Comparison of ENCODE assay signal across 8 cellular contexts in genomic region chr19:13951799-13952153, GRCh38.
DNase-seq lines count a peak whose midpoint lies in the region; ATAC-seq and TF ChIP-seq lines count a peak whose summit lies in the region.

No MANE protein-coding gene starts in this region.

- DNase-seq in GM12865 (ENCODE audit: low read depth) (no peak), choroid plexus epithelial cell (ENCODE audit: low read depth) (no peak), NCI-H524 treated with DMSO at 0.1 percent for 48 hours (lab: John Stamatoyannopoulos, UW) (no peak), amniotic stem cell (lab: John Stamatoyannopoulos, UW) (no peak), foreskin melanocyte (no peak), NCI-H128 (lab: John Stamatoyannopoulos, UW; ENCODE audit: unreplicated experiment) (no peak)

- TF ChIP-seq CTCF in GM12865 (IDR thresholded peaks at IDR 0.05; ENCODE audit: insufficient read depth, low read depth, low read length, missing control alignments) (no peak), choroid plexus epithelial cell (conservative IDR thresholded peaks at IDR 0.05; ENCODE audit: low read depth, low read length) (no peak), neutrophil (IDR thresholded peaks at IDR 0.05) (no peak)

- no peaks in the 10 kb centered on the region for H3K9me3 ChIP-seq in neutrophil

- peaks cover 27% of the 10 kb centered on the region for H3K36me3 ChIP-seq in neutrophil

- H3K27me3 ChIP-seq in neutrophil: no peaks in the 10 kb centered on the region

- H3K4me3 ChIP-seq in GM12865 (ENCODE audit: low read depth, low read length) (peak overlapping the region; percentile 64), choroid plexus epithelial cell (ENCODE audit: low read depth, low read length) (peak overlapping the region; percentile 55), neutrophil (ENCODE audit: low read depth in 1 of 2, low read length in 1 of 2) (peak overlapping the region; percentile 62 to 85)

- H3K27ac ChIP-seq in neutrophil: peak overlapping the region; percentile 79

- ATAC-seq in HG03432 (IDR thresholded peaks at IDR 0.05; ENCODE audit: unreplicated experiment): peak; percentile 2

- peaks cover 17 to 21% of the 10 kb centered on the region in 2 experiments for H3K4me1 ChIP-seq in neutrophil (ENCODE audit: control insufficient read depth in 1 of 2, insufficient read depth in 1 of 2, low read depth in 1 of 2, low read length in 1 of 2)
